In genomic region chr21:34113842-34114241, GRCh38 we compare ENCODE assay signal across 1 cellular context.
TF ChIP-seq lines count a peak whose summit lies in the region.

No MANE protein-coding gene starts in this region.

TF ChIP-seq in H1, 55 proteins besides CTCF, POLR2A, EP300 and RAD21:
- TF ChIP-seq NRF1 (IDR thresholded peaks at IDR 0.05; ENCODE audit: low read depth, low read length) (no peak), CREB1 (IDR thresholded peaks at IDR 0.05) (no peak), JUND (IDR thresholded peaks at IDR 0.05; ENCODE audit: low read length) (no peak), CBX5 (IDR thresholded peaks at IDR 0.05; ENCODE audit: low read depth, low read length) (no peak), ZNF274 (IDR thresholded peaks at IDR 0.05; ENCODE audit: borderline replicate concordance, extremely low read depth, low read length) (no peak), JUN (IDR thresholded peaks at IDR 0.05; ENCODE audit: low read depth, low read length) (no peak), SAP30 (IDR thresholded peaks at IDR 0.05; ENCODE audit: insufficient read depth, insufficient replicate concordance, low read length) (no peak), SIX5 (IDR thresholded peaks at IDR 0.05; ENCODE audit: low read depth, low read length) (no peak), HDAC6 (IDR thresholded peaks at IDR 0.05; ENCODE audit: low read depth, low read length) (no peak), KDM5A (IDR thresholded peaks at IDR 0.05; ENCODE audit: low read length) (no peak), TBP (IDR thresholded peaks at IDR 0.05; ENCODE audit: low read depth, low read length) (no peak), MAX (IDR thresholded peaks at IDR 0.05) (no peak)
- TF ChIP-seq, protein P1, sequence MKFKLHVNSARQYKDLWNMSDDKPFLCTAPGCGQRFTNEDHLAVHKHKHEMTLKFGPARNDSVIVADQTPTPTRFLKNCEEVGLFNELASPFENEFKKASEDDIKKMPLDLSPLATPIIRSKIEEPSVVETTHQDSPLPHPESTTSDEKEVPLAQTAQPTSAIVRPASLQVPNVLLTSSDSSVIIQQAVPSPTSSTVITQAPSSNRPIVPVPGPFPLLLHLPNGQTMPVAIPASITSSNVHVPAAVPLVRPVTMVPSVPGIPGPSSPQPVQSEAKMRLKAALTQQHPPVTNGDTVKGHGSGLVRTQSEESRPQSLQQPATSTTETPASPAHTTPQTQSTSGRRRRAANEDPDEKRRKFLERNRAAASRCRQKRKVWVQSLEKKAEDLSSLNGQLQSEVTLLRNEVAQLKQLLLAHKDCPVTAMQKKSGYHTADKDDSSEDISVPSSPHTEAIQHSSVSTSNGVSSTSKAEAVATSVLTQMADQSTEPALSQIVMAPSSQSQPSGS (IDR thresholded peaks at IDR 0.05; ENCODE audit: low read length): no peak
